In the genomic region with DNA sequence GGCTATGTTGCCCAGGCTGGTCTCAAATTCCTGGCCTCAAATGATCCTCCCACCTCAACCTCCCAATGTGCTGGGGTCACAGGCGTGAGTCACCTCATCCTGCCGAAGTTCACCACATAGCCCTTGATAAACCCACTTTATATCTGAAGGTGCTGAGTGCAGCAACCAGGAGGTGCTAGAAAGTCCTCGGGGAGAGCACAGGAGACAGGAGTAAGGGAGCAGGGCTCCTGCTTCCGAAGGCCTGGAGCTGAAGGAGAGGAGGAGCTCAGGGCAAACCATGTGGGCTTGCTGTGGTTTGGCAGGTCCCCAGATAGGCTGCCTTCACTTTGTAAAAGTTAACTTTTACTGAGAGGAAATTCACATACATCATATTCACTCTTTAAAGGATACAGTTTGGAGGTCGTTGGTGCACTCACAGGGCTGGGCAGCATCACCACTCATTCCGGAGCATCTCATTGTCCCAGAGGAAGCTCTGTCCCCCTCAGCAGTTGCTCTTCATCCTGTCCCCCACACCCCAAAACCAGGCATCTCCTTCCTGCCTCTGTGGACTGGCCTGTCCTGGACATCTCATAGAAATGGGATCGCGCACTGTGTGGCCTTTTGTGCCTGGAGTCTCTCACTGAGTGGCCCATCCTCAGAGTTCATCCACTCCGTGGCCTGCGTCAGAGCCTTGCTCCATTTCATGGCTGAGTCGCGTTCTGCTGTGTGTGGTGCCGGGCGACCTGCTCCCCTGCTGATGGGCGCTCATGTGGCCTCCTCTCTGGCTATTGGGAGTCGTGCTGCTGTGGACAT, we compare ENCODE assay signal across 17 cellular contexts. TPM values are rescaled to one million over a fixed set of nuclear protein-coding genes. Genes with fewer than 3 reads are reported as not detected.
DNase-seq lines count a peak whose midpoint lies in the region; ATAC-seq and TF ChIP-seq lines count a peak whose summit lies in the region.
"Had no signal": no experiment of that assay in that cellular context is flagged by ENCODE, and none has a peak within 500 bp of the region (broad histone marks: within the 10 kb centered on the region; RNA-seq: fewer than 3 reads in every experiment).

No MANE protein-coding gene starts in this region.

- intact Hi-C loops in activated CD8-positive, alpha-beta T cell treated with anti-CD3 and anti-CD28 coated beads for 36 hours (cut with micrococcal nuclease) = no loop called here

- H3K27ac Mint-ChIP-seq in activated CD8-positive, alpha-beta T cell treated with anti-CD3 and anti-CD28 coated beads for 36 hours = no peak overlapping the region
- H3K27ac Mint-ChIP-seq: brain; stimulated activated memory B cell treated with anti-CD40 and anti-IgM and Interleukin-4, amounts not matched to agents 10 μg/mL and 1 μg/mL and 100 μg/mL, for 72 hours; WTC11 had no signal

- no peak for TF ChIP-seq CTCF in activated CD8-positive, alpha-beta T cell treated with anti-CD3 and anti-CD28 coated beads for 36 hours (IDR thresholded peaks at IDR 0.05)
- TF ChIP-seq CTCF in WERI-Rb-1 (IDR thresholded peaks at IDR 0.05; ENCODE audit: low read depth, low read length) = no peak

- 65 to 67% methylated on average over 16 of the region's 16 CpGs for WGBS in GM23248 (ENCODE audit: low coverage in 1 of 2, low lambda C conversion rate in 2 of 2, missing lambda C conversion rate in 2 of 2), 2 experiments

- H3K36me3 ChIP-seq in GM23248 (ENCODE audit: low read depth) (peaks cover 11% of the 10 kb centered on the region; the same call in 1 of the 2 replicates), WERI-Rb-1 (peaks cover 43% of the 10 kb centered on the region)

- H3K4me1 Mint-ChIP-seq in activated CD8-positive, alpha-beta T cell treated with anti-CD3 and anti-CD28 coated beads for 36 hours (ENCODE audit: low read depth) = no peaks in the 10 kb centered on the region
- H3K4me1 Mint-ChIP-seq: stimulated activated memory B cell treated with anti-CD40 and anti-IgM and Interleukin-4, amounts not matched to agents 10 μg/mL and 1 μg/mL and 100 μg/mL, for 72 hours had no signal

- H3K4me3 Mint-ChIP-seq in activated CD8-positive, alpha-beta T cell treated with anti-CD3 and anti-CD28 coated beads for 36 hours = no peak overlapping the region
- H3K4me3 Mint-ChIP-seq: brain; stimulated activated memory B cell treated with anti-CD40 and anti-IgM and Interleukin-4, amounts not matched to agents 10 μg/mL and 1 μg/mL and 100 μg/mL, for 72 hours; WTC11 had no signal

- CTCF ChIA-PET in activated CD8-positive, alpha-beta T cell treated with anti-CD3 and anti-CD28 coated beads for 36 hours (lab: Charles Lee) = interaction anchor here (1.2 to 2.3 kb wide), 2 partner anchors 13 to 17 kb away, joined by 3 to 8 read pairs; no protein-coding TSS in a partner anchor

- H3K9me3 Mint-ChIP-seq in activated CD8-positive, alpha-beta T cell treated with anti-CD3 and anti-CD28 coated beads for 36 hours = no peaks in the 10 kb centered on the region
- H3K9me3 Mint-ChIP-seq: brain; stimulated activated memory B cell treated with anti-CD40 and anti-IgM and Interleukin-4, amounts not matched to agents 10 μg/mL and 1 μg/mL and 100 μg/mL, for 72 hours; WTC11 had no signal

- H3K27ac ChIP-seq in GM23248 (no peak overlapping the region), WERI-Rb-1 (no peak overlapping the region)
- H3K27ac ChIP-seq: lower lobe of right lung, upper lobe of right lung had no signal

- no peaks in the 10 kb centered on the region for H3K27me3 Mint-ChIP-seq in activated CD8-positive, alpha-beta T cell treated with anti-CD3 and anti-CD28 coated beads for 36 hours
- H3K27me3 Mint-ChIP-seq: brain; stimulated activated memory B cell treated with anti-CD40 and anti-IgM and Interleukin-4, amounts not matched to agents 10 μg/mL and 1 μg/mL and 100 μg/mL, for 72 hours had no signal

- no peaks in the 10 kb centered on the region for H3K4me1 ChIP-seq in GM23248 (ENCODE audit: insufficient read depth)
- H3K4me1 ChIP-seq: lower lobe of right lung, upper lobe of right lung had no signal

- in situ Hi-C loops in GM23248 (cut with MboI) = no loop called here

- peaks cover 3% of the 10 kb centered on the region; the same call in 1 of the 2 replicates for H4K20me1 ChIP-seq in GM23248 (ENCODE audit: insufficient read depth)

- no peak overlapping the region for H3K4me2 ChIP-seq in GM23248 (ENCODE audit: unreplicated experiment)

- no peak overlapping the region for H3K9ac ChIP-seq in GM23248

- POLR2A ChIA-PET in activated CD8-positive, alpha-beta T cell treated with anti-CD3 and anti-CD28 coated beads for 36 hours (lab: Charles Lee) = no interaction called here

- H3K9me3 ChIP-seq in GM23248 (ENCODE audit: low read depth) (no peaks in the 10 kb centered on the region), WERI-Rb-1 (ENCODE audit: severe bottlenecking) (no peaks in the 10 kb centered on the region)
- H3K9me3 ChIP-seq: lower lobe of right lung, upper lobe of right lung had no signal

- H3F3A ChIP-seq in GM23248 (ENCODE audit: insufficient read depth) = peaks cover 5% of the 10 kb centered on the region; the same call in 1 of the 2 replicates

- ATAC-seq in HG03196 (IDR thresholded peaks at IDR 0.05; ENCODE audit: unreplicated experiment) (no peak), GM18511 (IDR thresholded peaks at IDR 0.05; ENCODE audit: unreplicated experiment) (no peak)
- no peak for ATAC-seq in activated CD8-positive, alpha-beta T cell treated with anti-CD3 and anti-CD28 coated beads for 36 hours
- ATAC-seq: lower lobe of right lung; Right ventricle myocardium inferior; stimulated activated memory B cell treated with anti-CD40 and anti-IgM and Interleukin-4, amounts not matched to agents 10 μg/mL and 1 μg/mL and 100 μg/mL, for 72 hours; upper lobe of right lung; WTC11 had no signal

- H3K36me3 Mint-ChIP-seq in activated CD8-positive, alpha-beta T cell treated with anti-CD3 and anti-CD28 coated beads for 36 hours (ENCODE audit: low read depth) = no peaks in the 10 kb centered on the region

- H3K27me3 ChIP-seq in GM23248 (replicated peaks; ENCODE audit: insufficient read depth) (no peaks in the 10 kb centered on the region), WERI-Rb-1 (ENCODE audit: insufficient read depth, low read depth, severe bottlenecking) (no peaks in the 10 kb centered on the region)
- H3K27me3 ChIP-seq: upper lobe of right lung had no signal

- no peaks in the 10 kb centered on the region for H3K9me2 ChIP-seq in GM23248 (ENCODE audit: insufficient read depth)

- no peak overlapping the region for H3K4me3 ChIP-seq in GM23248
- no peak overlapping the region for H3K4me3 ChIP-seq in WERI-Rb-1 (ENCODE audit: low read depth, low read length)
- H3K4me3 ChIP-seq: lower lobe of right lung, upper lobe of right lung had no signal

- DNase-seq in A172 (ENCODE audit: low spot score) (peak; percentile 66), GM23248 (peak; percentile 76), astrocyte of the hippocampus (ENCODE audit: low read depth, low spot score) (peak; percentile 82), hepatic stellate cell (ENCODE audit: low spot score) (peak; percentile 70), WERI-Rb-1 (no peak)
- DNase-seq in activated CD8-positive, alpha-beta T cell treated with anti-CD3 and anti-CD28 coated beads for 36 hours = no peak
- DNase-seq: foreskin melanocyte, GOT3, lower lobe of right lung, NCI-H1436 treated with DMSO at 0.1 percent for 48 hours, upper lobe of right lung had no signal

- H2AFZ ChIP-seq in GM23248 = no peak overlapping the region

- peaks cover 100% of the 10 kb centered on the region for H3K79me2 ChIP-seq in GM23248 (ENCODE audit: insufficient read depth)

RNA-seq across cellular contexts. Expression of a gene that starts 49.5 kb away (rescaled TPM):
- total RNA-seq in A172 (2014; rRNA removed; shearing (Covaris generic)) = 13.4 and 16.4 TPM in 2 replicates
- total RNA-seq in GM23248 (2014; rRNA removed; shearing (Covaris generic)) = 20.5 and 28.7 TPM in 2 replicates
- 13.3 and 14.8 TPM in 2 replicates for polyA plus RNA-seq in GM23248 (2016; fragmentation: Nextera tagmentation; extraction: Ambion mirVana)
- 10 to 100 TPM; 46.3 to 46.6 TPM for total RNA-seq in activated CD8-positive, alpha-beta T cell treated with anti-CD3 and anti-CD28 coated beads for 36 hours

Comparison
In these comparisons a context has a peak if more than half of its experiments do, and no peak if none do; other contexts are left out.
1. DNase-seq: peak in A172 (single experiment), GM23248 (single experiment), astrocyte of the hippocampus (single experiment) and hepatic stellate cell (single experiment); none in activated CD8-positive, alpha-beta T cell treated with anti-CD3 and anti-CD28 coated beads for 36 hours (single experiment) and WERI-Rb-1 (single experiment).